32 cellular contexts compared by ENCODE assay signal in the genomic region with DNA sequence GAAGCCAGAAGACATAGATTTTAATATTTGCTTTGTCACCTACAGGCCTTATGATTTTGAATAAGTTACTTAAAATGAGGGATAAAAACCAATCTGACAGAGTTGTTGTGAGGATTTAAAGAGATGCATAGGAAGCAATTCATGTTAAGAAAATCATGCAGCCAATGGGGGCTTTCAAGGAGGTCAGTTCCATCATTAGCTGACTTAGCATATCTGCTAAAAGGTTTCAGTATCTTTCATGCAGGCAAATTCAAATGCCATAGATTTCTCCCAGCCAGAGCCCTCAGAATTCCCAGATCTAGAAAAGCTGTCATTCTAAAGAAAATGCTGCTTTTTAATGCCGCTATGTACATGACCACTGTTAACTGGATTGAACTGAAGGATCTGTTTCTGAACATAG.
"Had no signal": no experiment of that assay in that cellular context is flagged by ENCODE, and none has a peak within 500 bp of the region (broad histone marks: within the 10 kb centered on the region; RNA-seq: fewer than 3 reads in every experiment).

No MANE protein-coding gene starts in this region.

- H3K27ac Mint-ChIP-seq: naive thymus-derived CD8-positive, alpha-beta T cell; natural killer cell treated with Interleukin-12 subunit alpha and Interleukin-12 subunit beta and Interleukin-15 and Interleukin-18, amount 100 ng/mL, for 72 hours; nephron progenitor cell; neural progenitor cell; progenitor cell of endocrine pancreas; stimulated activated memory B cell treated with anti-CD40 and anti-IgM and Interleukin-4, amounts not matched to agents 10 μg/mL and 1 μg/mL and 100 μg/mL, for 72 hours; stimulated activated naive CD8-positive, alpha-beta T cell treated with anti-CD3 and anti-CD28 coated beads, Interleukin-15, amount 100 ng/mL, for 72 hours had no signal

- H3K9me3 Mint-ChIP-seq: naive thymus-derived CD8-positive, alpha-beta T cell; natural killer cell treated with Interleukin-12 subunit alpha and Interleukin-12 subunit beta and Interleukin-15 and Interleukin-18, amount 100 ng/mL, for 72 hours; nephron progenitor cell; neural progenitor cell; stimulated activated memory B cell treated with anti-CD40 and anti-IgM and Interleukin-4, amounts not matched to agents 10 μg/mL and 1 μg/mL and 100 μg/mL, for 72 hours; stimulated activated naive CD8-positive, alpha-beta T cell treated with anti-CD3 and anti-CD28 coated beads, Interleukin-15, amount 100 ng/mL, for 72 hours had no signal

- ATAC-seq: naive thymus-derived CD8-positive, alpha-beta T cell; natural killer cell treated with Interleukin-12 subunit alpha and Interleukin-12 subunit beta and Interleukin-15 and Interleukin-18, amount 100 ng/mL, for 72 hours; psoas muscle; right cardiac atrium; sciatic nerve; stimulated activated memory B cell treated with anti-CD40 and anti-IgM and Interleukin-4, amounts not matched to agents 10 μg/mL and 1 μg/mL and 100 μg/mL, for 72 hours; stimulated activated naive CD8-positive, alpha-beta T cell treated with anti-CD3 and anti-CD28 coated beads, Interleukin-15, amount 100 ng/mL, for 72 hours; stimulated activated naive CD8-positive, alpha-beta T cell treated with anti-CD3 and anti-CD28 coated beads, Interleukin-15, Interleukin-2, amounts not matched to agents 100 U/mL and 50 U/mL, for 24 hours had no signal

- H3K36me3 Mint-ChIP-seq: naive thymus-derived CD8-positive, alpha-beta T cell; natural killer cell treated with Interleukin-12 subunit alpha and Interleukin-12 subunit beta and Interleukin-15 and Interleukin-18, amount 100 ng/mL, for 72 hours; stimulated activated memory B cell treated with anti-CD40 and anti-IgM and Interleukin-4, amounts not matched to agents 10 μg/mL and 1 μg/mL and 100 μg/mL, for 72 hours had no signal

- H3K4me1 Mint-ChIP-seq: naive thymus-derived CD8-positive, alpha-beta T cell; nephron progenitor cell; stimulated activated memory B cell treated with anti-CD40 and anti-IgM and Interleukin-4, amounts not matched to agents 10 μg/mL and 1 μg/mL and 100 μg/mL, for 72 hours; stimulated activated naive CD8-positive, alpha-beta T cell treated with anti-CD3 and anti-CD28 coated beads, Interleukin-15, amount 100 ng/mL, for 72 hours had no signal

- H3K9ac ChIP-seq: neural progenitor cell, parathyroid adenoma had no signal

- H2AFZ ChIP-seq: neural progenitor cell, parathyroid adenoma had no signal

- H3K27me3 ChIP-seq: neural progenitor cell, ovary, spleen, suprapubic skin, testis, tibial artery, transverse colon, upper lobe of left lung, vagina had no signal

- FAIRE-seq: urothelium cell line had no signal

- H3K9me3 ChIP-seq: ovary, psoas muscle, spleen, suprapubic skin, testis, tibial artery, transverse colon, upper lobe of left lung, vagina had no signal

- H3K4me3 ChIP-seq: neural progenitor cell, ovary, psoas muscle, skin epidermis, smooth muscle cell, spleen, suprapubic skin, testis, tibial artery, transverse colon, upper lobe of left lung, vagina had no signal

- H3K27me3 Mint-ChIP-seq: stimulated activated memory B cell treated with anti-CD40 and anti-IgM and Interleukin-4, amounts not matched to agents 10 μg/mL and 1 μg/mL and 100 μg/mL, for 72 hours had no signal

- H3K36me3 ChIP-seq: neural progenitor cell, ovary, spleen, suprapubic skin, tibial artery, transverse colon, upper lobe of left lung, vagina had no signal

- H3K4me2 ChIP-seq: neural progenitor cell, smooth muscle cell had no signal

- H3K27ac ChIP-seq: neural progenitor cell, ovary, parathyroid adenoma, psoas muscle, skin epidermis, spleen, suprapubic skin, testis, tibial artery, transverse colon, upper lobe of left lung, vagina had no signal

- H3K4me3 Mint-ChIP-seq: naive thymus-derived CD8-positive, alpha-beta T cell; natural killer cell treated with Interleukin-12 subunit alpha and Interleukin-12 subunit beta and Interleukin-15 and Interleukin-18, amount 100 ng/mL, for 72 hours; nephron progenitor cell; neural progenitor cell; stimulated activated memory B cell treated with anti-CD40 and anti-IgM and Interleukin-4, amounts not matched to agents 10 μg/mL and 1 μg/mL and 100 μg/mL, for 72 hours; stimulated activated naive CD8-positive, alpha-beta T cell treated with anti-CD3 and anti-CD28 coated beads, Interleukin-15, amount 100 ng/mL, for 72 hours had no signal

- H3K79me2 ChIP-seq: parathyroid adenoma had no signal

- H3K4me1 ChIP-seq: neural progenitor cell, parathyroid adenoma, psoas muscle, spleen, suprapubic skin, testis, tibial artery, transverse colon, upper lobe of left lung, vagina had no signal

- DNase-seq: naive thymus-derived CD8-positive, alpha-beta T cell; nephron progenitor cell; occipital lobe; ovary; posterior cingulate gyrus; psoas muscle; right cardiac atrium; spleen; stimulated activated CD4-positive, alpha-beta T cell treated with anti-CD3 and anti-CD28 coated beads, Interleukin-12 subunit alpha, Interleukin-12 subunit beta, amount 100 ng/mL, for 4 hours; stimulated activated CD4-positive, alpha-beta T cell treated with anti-CD3 and anti-CD28 coated beads, Interleukin-1b, Interleukin-23, amount 100 ng/mL, for 48 hours; stimulated activated CD4-positive, alpha-beta T cell treated with anti-CD3 and anti-CD28 coated beads, Interleukin-4, amount 100 ng/mL, for 1 hour; stimulated activated CD4-positive, alpha-beta T cell treated with anti-CD3 and anti-CD28 coated beads, Interleukin-4, amount 100 ng/mL, for 4 hours; stimulated activated CD8-positive, alpha-beta memory T cell treated with anti-CD3 and anti-CD28 coated beads, Interleukin-4, amount 100 ng/mL, for 48 hours; stimulated activated naive CD4-positive, alpha-beta T cell; stimulated activated naive CD8-positive, alpha-beta T cell treated with anti-CD3 and anti-CD28 coated beads, Interleukin-15, amount 100 ng/mL, for 72 hours; stimulated activated naive CD8-positive, alpha-beta T cell treated with anti-CD3 and anti-CD28 coated beads, Interleukin-15, Interleukin-2, amounts not matched to agents 100 U/mL and 50 U/mL, for 24 hours; substantia nigra; testis; tibial artery; transverse colon; upper lobe of left lung had no signal
